ENCODE assay signal across 8 cellular contexts in the genomic region with DNA sequence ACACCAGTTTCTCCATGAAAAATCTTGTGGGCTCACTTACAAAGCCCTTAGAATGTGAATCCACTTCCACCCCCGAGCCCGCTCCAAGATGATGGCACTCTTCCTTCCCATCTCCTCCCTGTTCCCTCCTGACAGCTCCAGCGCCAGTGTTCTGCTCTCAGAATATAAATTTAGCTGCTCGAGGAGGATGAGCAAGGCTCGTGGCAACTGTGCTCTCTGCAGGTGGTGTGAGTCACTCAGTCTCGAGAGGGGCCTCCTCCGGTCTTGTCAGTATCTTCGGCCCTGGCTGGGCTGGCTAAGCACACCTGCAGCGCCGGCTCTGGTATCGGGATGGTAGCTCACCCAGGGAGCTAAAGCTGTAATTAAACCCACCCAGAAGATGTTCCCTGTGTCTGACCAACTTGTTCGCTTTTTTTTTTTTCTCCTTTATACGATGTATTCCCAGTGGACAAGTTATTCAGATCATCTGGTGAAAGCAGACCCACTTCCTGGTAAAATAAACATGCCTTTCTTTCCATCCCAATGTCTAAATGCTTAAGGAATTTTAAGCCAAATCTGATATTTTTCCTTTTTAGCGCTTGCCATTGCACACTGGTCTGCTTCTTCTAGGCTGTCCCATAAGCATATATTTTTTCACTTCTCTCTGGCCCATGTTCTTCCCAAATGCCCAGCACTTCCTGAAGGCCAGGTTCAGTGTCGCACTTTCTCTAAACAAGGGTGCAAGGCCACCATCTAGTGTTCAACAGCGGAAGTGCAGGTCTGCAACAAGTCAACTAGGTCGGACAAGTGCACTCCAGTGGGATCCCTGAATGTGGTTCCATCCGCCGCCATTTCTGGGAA.
DNase-seq lines count a peak whose midpoint lies in the region; ATAC-seq, FAIRE-seq and TF ChIP-seq lines count a peak whose summit lies in the region.

No MANE protein-coding gene starts in this region.

- peaks cover 8% of the 10 kb centered on the region for H3K4me1 Mint-ChIP-seq in activated T-cell treated with anti-CD3 and anti-CD28 coated beads, Interleukin-2, amount 50 U/mL, for 24 hours (ENCODE audit: low read depth)
- peaks cover 6% of the 10 kb centered on the region for H3K4me1 Mint-ChIP-seq in nephron
- H3K4me1 Mint-ChIP-seq in stimulated activated naive CD8-positive, alpha-beta T cell treated with anti-CD3 and anti-CD28 coated beads, Interleukin-15, amount 100 ng/mL, for 72 hours, result peaks cover 19% of the 10 kb centered on the region

- H3K4me3 ChIP-seq in NT2/D1 (ENCODE audit: insufficient read length, low read depth), result no peak overlapping the region

- H3K27me3 ChIP-seq in NT2/D1 (ENCODE audit: insufficient read depth, insufficient read length), result no peaks in the 10 kb centered on the region

- no peaks in the 10 kb centered on the region for H3K36me3 ChIP-seq in NT2/D1 (ENCODE audit: insufficient read depth, insufficient read length, low read length)

- ATAC-seq in stimulated activated naive CD8-positive, alpha-beta T cell treated with anti-CD3 and anti-CD28 coated beads, Interleukin-15, amount 100 ng/mL, for 72 hours, result peak; percentile 60
- ATAC-seq in HG03135 (IDR thresholded peaks at IDR 0.05; ENCODE audit: unreplicated experiment), result no peak

- peak; percentile 41 for DNase-seq in DMS53 treated with DMSO at 0.1 percent for 48 hours (lab: John Stamatoyannopoulos, UW; ENCODE audit: unreplicated experiment)
- peak; percentile 81 for DNase-seq in HTR-8/SVneo (ENCODE audit: insufficient read length, low spot score)
- peak; percentile 81 for DNase-seq in NT2/D1 (ENCODE audit: low read depth, low spot score)
- peak; percentile 68 for DNase-seq in activated T-cell treated with anti-CD3 and anti-CD28 coated beads, Interleukin-2, amount 50 U/mL, for 24 hours
- DNase-seq in fibroblast of gingiva (ENCODE audit: low read depth), result peak; percentile 66
- peak; percentile 54 to 67 for DNase-seq in stimulated activated naive CD8-positive, alpha-beta T cell treated with anti-CD3 and anti-CD28 coated beads, Interleukin-15, amount 100 ng/mL, for 72 hours

- H3K9ac ChIP-seq in NT2/D1 (ENCODE audit: insufficient read length, low read depth), result no peak overlapping the region

- no peaks in the 10 kb centered on the region for H3K9me3 ChIP-seq in NT2/D1 (ENCODE audit: insufficient read depth, low read length)

- H3K4me3 Mint-ChIP-seq in activated T-cell treated with anti-CD3 and anti-CD28 coated beads, Interleukin-2, amount 50 U/mL, for 24 hours, result no peak overlapping the region
- no peak overlapping the region for H3K4me3 Mint-ChIP-seq in nephron
- no peak overlapping the region for H3K4me3 Mint-ChIP-seq in stimulated activated naive CD8-positive, alpha-beta T cell treated with anti-CD3 and anti-CD28 coated beads, Interleukin-15, amount 100 ng/mL, for 72 hours

- no peaks in the 10 kb centered on the region for H3K4me1 ChIP-seq in NT2/D1 (ENCODE audit: insufficient read depth, insufficient read length)

- H3K27me3 Mint-ChIP-seq in activated T-cell treated with anti-CD3 and anti-CD28 coated beads, Interleukin-2, amount 50 U/mL, for 24 hours, result peaks cover 2% of the 10 kb centered on the region
- H3K27me3 Mint-ChIP-seq in nephron (ENCODE audit: low read depth), result peaks cover 23% of the 10 kb centered on the region
- peaks cover 9% of the 10 kb centered on the region for H3K27me3 Mint-ChIP-seq in stimulated activated naive CD8-positive, alpha-beta T cell treated with anti-CD3 and anti-CD28 coated beads, Interleukin-15, amount 100 ng/mL, for 72 hours

- TF ChIP-seq CTCF in nephron (IDR thresholded peaks at IDR 0.05; ENCODE audit: unreplicated experiment in 3 of 3), result peak; percentile 88 to 91 (median 89)

- peak; percentile 86 for FAIRE-seq in HTR-8/SVneo (lab: Jason Lieb, UNC)

- H3K9me3 Mint-ChIP-seq in activated T-cell treated with anti-CD3 and anti-CD28 coated beads, Interleukin-2, amount 50 U/mL, for 24 hours, result no peaks in the 10 kb centered on the region
- H3K9me3 Mint-ChIP-seq in nephron, result no peaks in the 10 kb centered on the region
- no peaks in the 10 kb centered on the region for H3K9me3 Mint-ChIP-seq in stimulated activated naive CD8-positive, alpha-beta T cell treated with anti-CD3 and anti-CD28 coated beads, Interleukin-15, amount 100 ng/mL, for 72 hours

- no peak overlapping the region for H3K27ac Mint-ChIP-seq in activated T-cell treated with anti-CD3 and anti-CD28 coated beads, Interleukin-2, amount 50 U/mL, for 24 hours
- peak overlapping the region in 1 of 3 experiments; percentile 12 for H3K27ac Mint-ChIP-seq in nephron
- H3K27ac Mint-ChIP-seq in stimulated activated naive CD8-positive, alpha-beta T cell treated with anti-CD3 and anti-CD28 coated beads, Interleukin-15, amount 100 ng/mL, for 72 hours, result no peak overlapping the region

- no peaks in the 10 kb centered on the region for H3K36me3 Mint-ChIP-seq in activated T-cell treated with anti-CD3 and anti-CD28 coated beads, Interleukin-2, amount 50 U/mL, for 24 hours (ENCODE audit: low read depth)
- H3K36me3 Mint-ChIP-seq in nephron (ENCODE audit: low read depth), result no peaks in the 10 kb centered on the region
